13 cellular contexts compared by ENCODE assay signal in the genomic region with DNA sequence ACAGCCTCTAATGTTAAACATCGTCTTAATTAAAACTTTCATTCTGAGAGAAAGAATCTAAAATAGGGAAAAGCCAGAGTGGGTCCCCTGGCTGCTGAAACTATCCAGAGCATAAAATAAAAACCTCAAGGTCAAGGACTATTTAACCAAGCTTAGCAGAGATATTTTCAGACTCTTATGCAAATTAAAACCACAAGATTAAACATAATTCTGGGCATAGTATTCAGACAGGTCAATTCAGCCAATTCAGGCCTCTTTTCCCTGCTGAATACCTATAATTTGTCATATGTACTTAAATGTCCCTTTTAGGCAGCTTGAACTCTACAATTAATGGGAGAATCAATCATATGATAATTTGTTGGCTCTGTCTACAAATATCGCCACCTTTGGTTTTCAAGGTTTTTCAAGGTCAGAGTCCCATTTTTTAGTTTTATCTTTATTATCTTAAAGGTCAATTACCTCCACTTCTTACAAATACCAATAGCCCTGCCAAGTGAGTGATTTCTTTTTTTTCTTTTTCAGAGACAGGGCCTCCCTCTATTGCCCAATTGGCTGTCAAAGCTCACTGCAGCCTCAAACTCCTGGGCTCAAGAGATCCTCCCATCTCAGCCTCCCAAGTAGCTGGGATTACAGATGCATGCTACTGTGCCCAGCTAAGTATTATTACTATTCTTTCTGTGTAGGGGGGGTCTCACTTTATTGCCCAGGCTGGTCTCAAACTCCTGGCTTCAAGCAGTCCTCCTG.
DNase-seq lines count a peak whose midpoint lies in the region; ATAC-seq and TF ChIP-seq lines count a peak whose summit lies in the region.
"Had no signal": no experiment of that assay in that cellular context is flagged by ENCODE, and none has a peak within 500 bp of the region (broad histone marks: within the 10 kb centered on the region; RNA-seq: fewer than 3 reads in every experiment).

No MANE protein-coding gene starts in this region.

- no peaks in the 10 kb centered on the region for H3K9me2 ChIP-seq in Karpas-422 (replicated peaks; ENCODE audit: insufficient read depth, low read length)

- H3K4me3 ChIP-seq in GM12865 (ENCODE audit: low read depth, low read length): no peak overlapping the region
- H3K4me3 ChIP-seq in Karpas-422 (ENCODE audit: low read length): peak overlapping the region; percentile 39; the same call in 1 of the 2 replicates
- H3K4me3 ChIP-seq in fibroblast of the aortic adventitia (ENCODE audit: low read depth, low read length): no peak overlapping the region
- H3K4me3 ChIP-seq: transverse colon had no signal

- DNase-seq in GM12865 (ENCODE audit: low read depth): peak; percentile 2
- peak; percentile 75 for DNase-seq in Karpas-422
- peak; percentile 72 for DNase-seq in fibroblast of the aortic adventitia (ENCODE audit: low read depth)
- no peak for DNase-seq in NOMO-1 treated with DMSO at 0.1 percent for 48 hours (lab: John Stamatoyannopoulos, UW; ENCODE audit: unreplicated experiment)
- DNase-seq in activated CD8-positive, alpha-beta memory T cell treated with anti-CD3 and anti-CD28 coated beads, Interleukin-2, amount 50 U/mL, for 48 hours: no peak
- no peak for DNase-seq in activated naive CD8-positive, alpha-beta T cell treated with anti-CD3 and anti-CD28 coated beads, Interleukin-2, amount 50 U/mL, for 24 hours
- DNase-seq in globus pallidus (ENCODE audit: low spot score): no peak
- DNase-seq: activated CD4-positive, alpha-beta T cell treated with anti-CD3 and anti-CD28 coated beads for 4 hours; NK-92 treated with Interleukin-12 subunit alpha and Interleukin-12 subunit beta, amount 100 ng/mL, for 24 hours; SW 1271; transverse colon had no signal

- H3K4me2 ChIP-seq in Karpas-422 (ENCODE audit: low read depth, low read length, poor library complexity, severe bottlenecking): peak overlapping the region; percentile 69

- H3K79me2 ChIP-seq in Karpas-422 (ENCODE audit: low read length): no peaks in the 10 kb centered on the region

- no peak overlapping the region for H3K9ac ChIP-seq in Karpas-422 (ENCODE audit: low read length)

- no peak overlapping the region for H2AFZ ChIP-seq in Karpas-422 (ENCODE audit: low read length)

- no peaks in the 10 kb centered on the region for H3K36me3 ChIP-seq in Karpas-422 (ENCODE audit: insufficient read depth, low read length)
- H3K36me3 ChIP-seq: transverse colon had no signal

- ATAC-seq in GM21529 (IDR thresholded peaks at IDR 0.05; ENCODE audit: unreplicated experiment): peak; percentile 75
- ATAC-seq in activated naive CD8-positive, alpha-beta T cell treated with anti-CD3 and anti-CD28 coated beads, Interleukin-2, amount 50 U/mL, for 24 hours: no peak

- no peaks in the 10 kb centered on the region for H3K9me3 Mint-ChIP-seq in activated naive CD8-positive, alpha-beta T cell treated with anti-CD3 and anti-CD28 coated beads, Interleukin-2, amount 50 U/mL, for 24 hours
- H3K9me3 Mint-ChIP-seq: activated T-helper 1 cell treated with anti-CD3 and anti-CD28 coated beads, Interleukin-12 subunit alpha, Interleukin-12 subunit beta, Interleukin-2, Interleukin-4 antibody, amounts not matched to agents 30 ng/mL and 10 ng/mL and 1 ng/mL, durations not matched to agents 14 hours and 24 hours and 36 hours had no signal

- TF ChIP-seq CTCF in GM12865 (IDR thresholded peaks at IDR 0.05; ENCODE audit: insufficient read depth, low read depth, low read length, missing control alignments) (no peak), fibroblast of the aortic adventitia (IDR thresholded peaks at IDR 0.05; ENCODE audit: insufficient read depth, low read length) (peak; percentile 7)

- H3K27me3 Mint-ChIP-seq in activated naive CD8-positive, alpha-beta T cell treated with anti-CD3 and anti-CD28 coated beads, Interleukin-2, amount 50 U/mL, for 24 hours: peaks cover 6% of the 10 kb centered on the region

- H3K36me3 Mint-ChIP-seq in activated naive CD8-positive, alpha-beta T cell treated with anti-CD3 and anti-CD28 coated beads, Interleukin-2, amount 50 U/mL, for 24 hours (ENCODE audit: low read depth): no peaks in the 10 kb centered on the region

- no peak overlapping the region for H3K4me3 Mint-ChIP-seq in activated naive CD8-positive, alpha-beta T cell treated with anti-CD3 and anti-CD28 coated beads, Interleukin-2, amount 50 U/mL, for 24 hours
- H3K4me3 Mint-ChIP-seq: activated T-helper 1 cell treated with anti-CD3 and anti-CD28 coated beads, Interleukin-12 subunit alpha, Interleukin-12 subunit beta, Interleukin-2, Interleukin-4 antibody, amounts not matched to agents 30 ng/mL and 10 ng/mL and 1 ng/mL, durations not matched to agents 14 hours and 24 hours and 36 hours had no signal

- H4K20me1 ChIP-seq in Karpas-422 (ENCODE audit: insufficient read depth, low read depth, low read length): no peaks in the 10 kb centered on the region

- peaks cover 2% of the 10 kb centered on the region for H3K4me1 Mint-ChIP-seq in activated naive CD8-positive, alpha-beta T cell treated with anti-CD3 and anti-CD28 coated beads, Interleukin-2, amount 50 U/mL, for 24 hours

- H3K27ac Mint-ChIP-seq in activated naive CD8-positive, alpha-beta T cell treated with anti-CD3 and anti-CD28 coated beads, Interleukin-2, amount 50 U/mL, for 24 hours: no peak overlapping the region
- H3K27ac Mint-ChIP-seq: activated T-helper 1 cell treated with anti-CD3 and anti-CD28 coated beads, Interleukin-12 subunit alpha, Interleukin-12 subunit beta, Interleukin-2, Interleukin-4 antibody, amounts not matched to agents 30 ng/mL and 10 ng/mL and 1 ng/mL, durations not matched to agents 14 hours and 24 hours and 36 hours had no signal

- peaks cover 35% of the 10 kb centered on the region for H3K4me1 ChIP-seq in Karpas-422 (ENCODE audit: low read length)
- H3K4me1 ChIP-seq: transverse colon had no signal

- H3K27me3 ChIP-seq in Karpas-422 (ENCODE audit: low read length): no peaks in the 10 kb centered on the region
- H3K27me3 ChIP-seq: transverse colon had no signal

- H3K27ac ChIP-seq in Karpas-422 (ENCODE audit: low read length): peak overlapping the region; percentile 52
- H3K27ac ChIP-seq: transverse colon had no signal

- no peaks in the 10 kb centered on the region for H3K9me3 ChIP-seq in Karpas-422 (ENCODE audit: low read length)
- H3K9me3 ChIP-seq: transverse colon had no signal

Comparison
In these comparisons a context has a peak if more than half of its experiments do, and no peak if none do; other contexts are left out.
1. DNase-seq: peak in GM12865 (single experiment), Karpas-422 (single experiment) and fibroblast of the aortic adventitia (single experiment); none in NOMO-1 treated with DMSO at 0.1 percent for 48 hours (single experiment), activated CD8-positive, alpha-beta memory T cell treated with anti-CD3 and anti-CD28 coated beads, Interleukin-2, amount 50 U/mL, for 48 hours (single experiment), activated naive CD8-positive, alpha-beta T cell treated with anti-CD3 and anti-CD28 coated beads, Interleukin-2, amount 50 U/mL, for 24 hours (single experiment) and globus pallidus (single experiment).